15 cellular contexts compared by ENCODE assay signal in the genomic region with DNA sequence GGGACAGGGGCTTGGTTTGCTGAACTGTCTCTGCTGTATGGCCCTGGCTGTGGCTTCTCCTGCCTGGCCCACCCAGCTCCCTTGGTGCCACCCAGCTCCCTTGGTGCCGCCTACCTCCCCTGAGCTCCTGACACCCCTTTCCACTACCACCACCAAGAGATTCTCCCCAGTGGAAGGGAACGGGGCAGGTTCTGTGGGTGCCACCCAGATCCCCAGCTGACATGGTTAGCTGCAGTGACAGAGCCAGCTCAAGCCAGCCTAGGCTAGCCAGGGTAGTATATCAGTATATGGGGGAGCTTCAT. TPM values are rescaled to one million over a fixed set of nuclear protein-coding genes. Genes with fewer than 3 reads are reported as not detected.
DNase-seq lines count a peak whose midpoint lies in the region; ATAC-seq lines count a peak whose summit lies in the region.
"Had no signal": no experiment of that assay in that cellular context is flagged by ENCODE, and none has a peak within 500 bp of the region (broad histone marks: within the 10 kb centered on the region; RNA-seq: fewer than 3 reads in every experiment).

No MANE protein-coding gene starts in this region.

- peaks cover 46% of the 10 kb centered on the region for H3K27me3 Mint-ChIP-seq in activated T-helper 17 cell treated with anti-CD3 and anti-CD28 coated beads, Interleukin-2, amount 50 U/mL, for 72 hours

- intact Hi-C loops in cardiac septum (cut with DNase I) (no loop called here), left ventricle myocardium superior (cut with micrococcal nuclease) (no loop called here)

- H3K4me3 Mint-ChIP-seq in activated T-helper 17 cell treated with anti-CD3 and anti-CD28 coated beads, Interleukin-2, amount 50 U/mL, for 72 hours = peak overlapping the region; percentile 66
- H3K4me3 Mint-ChIP-seq: B cell; CD14-positive monocyte; CD8-positive, alpha-beta memory T cell; HFFc6 had no signal

- peaks cover 19% of the 10 kb centered on the region for H3K4me1 Mint-ChIP-seq in activated T-helper 17 cell treated with anti-CD3 and anti-CD28 coated beads, Interleukin-2, amount 50 U/mL, for 72 hours
- H3K4me1 Mint-ChIP-seq: CD14-positive monocyte had no signal

- ATAC-seq in left ventricle myocardium superior = no peak
- no peak for ATAC-seq in activated T-helper 17 cell treated with anti-CD3 and anti-CD28 coated beads, Interleukin-2, amount 50 U/mL, for 72 hours (replicated peaks)
- no peak for ATAC-seq in HG02973 (IDR thresholded peaks at IDR 0.05; ENCODE audit: unreplicated experiment)

- DNase-seq in cardiac septum (ENCODE audit: low spot score) (peak; percentile 58), left ventricle myocardium superior (no peak), islet precursor cell (peak; percentile 49), cerebellar cortex (ENCODE audit: low spot score) (no peak)
- no peak for DNase-seq in stimulated activated CD8-positive, alpha-beta memory T cell treated with anti-CD3 and anti-CD28 coated beads, Interleukin-4, amount 100 ng/mL, for 48 hours
- DNase-seq: Caco-2; CD8-positive, alpha-beta memory T cell; DND-41; GDM1; HCEC 1CT; HFFc6 had no signal

- H3K27ac Mint-ChIP-seq in activated T-helper 17 cell treated with anti-CD3 and anti-CD28 coated beads, Interleukin-2, amount 50 U/mL, for 72 hours = peak overlapping the region; percentile 57
- H3K27ac Mint-ChIP-seq: B cell; CD8-positive, alpha-beta memory T cell; HFFc6 had no signal

- H3K36me3 Mint-ChIP-seq in activated T-helper 17 cell treated with anti-CD3 and anti-CD28 coated beads, Interleukin-2, amount 50 U/mL, for 72 hours (ENCODE audit: low read depth) = no peaks in the 10 kb centered on the region
- H3K36me3 Mint-ChIP-seq: CD14-positive monocyte had no signal

- peaks cover 5% of the 10 kb centered on the region for H3K9me3 Mint-ChIP-seq in activated T-helper 17 cell treated with anti-CD3 and anti-CD28 coated beads, Interleukin-2, amount 50 U/mL, for 72 hours
- H3K9me3 Mint-ChIP-seq: HFFc6 had no signal

RNA-seq across cellular contexts. Expression of gene POP4, which starts 28.5 kb away (rescaled TPM):
- total RNA-seq in cardiac septum = 47.8 TPM
- 46.9 TPM for total RNA-seq in left ventricle myocardium superior
- 100 to 1,000 TPM in 1 of 2 donors, 10 to 100 TPM in 1; 59.4 to 102 TPM for total RNA-seq in activated T-helper 17 cell treated with anti-CD3 and anti-CD28 coated beads, Interleukin-2, amount 50 U/mL, for 72 hours

RNA-seq across cellular contexts. Expression of gene VSTM2B, which starts 51.8 kb away (rescaled TPM):
- total RNA-seq in cardiac septum = not detected
- not detected for total RNA-seq in left ventricle myocardium superior
- total RNA-seq in activated T-helper 17 cell treated with anti-CD3 and anti-CD28 coated beads, Interleukin-2, amount 50 U/mL, for 72 hours = not detected
- total RNA-seq: B cell; Caco-2; CD8-positive, alpha-beta memory T cell; HFFc6 had no signal

Comparison
In these comparisons a context has a peak if more than half of its experiments do, and no peak if none do; other contexts are left out.
1. DNase-seq: peak in cardiac septum (single experiment) and islet precursor cell (single experiment); none in left ventricle myocardium superior (single experiment), cerebellar cortex (single experiment) and stimulated activated CD8-positive, alpha-beta memory T cell treated with anti-CD3 and anti-CD28 coated beads, Interleukin-4, amount 100 ng/mL, for 48 hours (single experiment).